11 cellular contexts compared by ENCODE assay signal in genomic region chr16:53768593-53768992, GRCh38.
DNase-seq lines count a peak whose midpoint lies in the region; ATAC-seq, FAIRE-seq and TF ChIP-seq lines count a peak whose summit lies in the region.
"Had no signal": no experiment of that assay in that cellular context is flagged by ENCODE, and none has a peak within 500 bp of the region (broad histone marks: within the 10 kb centered on the region; RNA-seq: fewer than 3 reads in every experiment).

No MANE protein-coding gene starts in this region.

- peaks cover 24% of the 10 kb centered on the region for H3K4me1 Mint-ChIP-seq in mesothelial cell of epicardium

- H3K4me3 ChIP-seq in K562: no peak overlapping the region
- H3K4me3 ChIP-seq: psoas muscle had no signal

- no peak overlapping the region for H3K4me2 ChIP-seq in K562 (ENCODE audit: insufficient read depth, low read length)

- H3K27me3 Mint-ChIP-seq in mesothelial cell of epicardium (ENCODE audit: low read depth): no peaks in the 10 kb centered on the region
- H3K27me3 Mint-ChIP-seq: activated naive CD4-positive, alpha-beta T cell treated with anti-CD3 and anti-CD28 coated beads, Interleukin-2, amount 50 U/mL, for 24 hours had no signal

- ATAC-seq in K562: no peak
- no peak for ATAC-seq in GM21529 (IDR thresholded peaks at IDR 0.05; ENCODE audit: unreplicated experiment)
- ATAC-seq: psoas muscle had no signal

- no peak for TF ChIP-seq CTCF in K562 (IDR thresholded peaks at IDR 0.05 in 2 of 3, conservative IDR thresholded peaks at IDR 0.05 in 1 of 3; ENCODE audit: insufficient read depth in 2 of 3, low read depth in 1 of 3, low read length in 3 of 3)
- no peak for TF ChIP-seq CTCF in mesothelial cell of epicardium (IDR thresholded peaks at IDR 0.05; ENCODE audit: unreplicated experiment)

- TF ChIP-seq RAD21 in K562 (CRISPR knock-in tag; conservative IDR thresholded peaks at IDR 0.05 in 1 of 2, IDR thresholded peaks at IDR 0.05 in 1 of 2): no peak

- H3K9me3 ChIP-seq in K562 (replicated peaks; ENCODE audit: control insufficient read depth, insufficient read depth, low read depth, low read length): no peaks in the 10 kb centered on the region
- H3K9me3 ChIP-seq: psoas muscle had no signal

- H3K36me3 ChIP-seq in K562 (ENCODE audit: control insufficient read depth, insufficient read depth, low read length): no peaks in the 10 kb centered on the region

- H3K4me3 Mint-ChIP-seq in mesothelial cell of epicardium: no peak overlapping the region
- H3K4me3 Mint-ChIP-seq: activated naive CD4-positive, alpha-beta T cell treated with anti-CD3 and anti-CD28 coated beads, Interleukin-2, amount 50 U/mL, for 24 hours had no signal

- H3K4me1 ChIP-seq in K562 (replicated peaks in 1 of 2; ENCODE audit: control insufficient read depth in 2 of 2, insufficient read depth in 2 of 2, low read length in 2 of 2): peaks cover 0 to 5% of the 10 kb centered on the region in 2 experiments; a peak in 1 of 5 replicates

- DNase-seq in COLO829 (ENCODE audit: low spot score) (peak; percentile 55), HT1080 (ENCODE audit: low read depth) (peak; percentile 87), K562 (ENCODE audit: extremely low read depth in 1 of 4, low spot score in 3 of 4) (peak in 1 of 4 experiments; percentile 22), mesothelial cell of epicardium (ENCODE audit: low spot score in 2 of 2, unreplicated experiment in 2 of 2) (no peak), superior temporal gyrus (ENCODE audit: extremely low spot score) (no peak), mesenteric fat pad (ENCODE audit: low spot score) (no peak), NCI-H524 treated with DMSO at 0.1 percent for 48 hours (lab: John Stamatoyannopoulos, UW) (no peak)
- DNase-seq: psoas muscle; stimulated activated naive CD4-positive, alpha-beta T cell had no signal

- peak overlapping the region; percentile 52 for H3K27ac Mint-ChIP-seq in mesothelial cell of epicardium
- H3K27ac Mint-ChIP-seq: activated naive CD4-positive, alpha-beta T cell treated with anti-CD3 and anti-CD28 coated beads, Interleukin-2, amount 50 U/mL, for 24 hours had no signal

- no TSS peak for BruUV-seq in K562 (replicated peaks; lab: Mats Ljungman, UMichigan)

- CTCF ChIA-PET in K562 (lab: Yijun Ruan, JAX; ENCODE audit: low intra/inter-chr PET ratio): no interaction called here

- POLR2A ChIA-PET in K562 (lab: Yijun Ruan, JAX): no interaction called here

- peaks cover 23% of the 10 kb centered on the region for H4K20me1 ChIP-seq in K562 (replicated peaks; ENCODE audit: control insufficient read depth, insufficient read depth, low read length)

- no peaks in the 10 kb centered on the region for H3K9me1 ChIP-seq in K562 (ENCODE audit: control insufficient read depth, insufficient read depth, low read length)

- no peaks in the 10 kb centered on the region for H3K9me3 Mint-ChIP-seq in mesothelial cell of epicardium
- H3K9me3 Mint-ChIP-seq: activated naive CD4-positive, alpha-beta T cell treated with anti-CD3 and anti-CD28 coated beads, Interleukin-2, amount 50 U/mL, for 24 hours had no signal

- H3K27ac ChIP-seq in K562 (ENCODE audit: extremely low read depth, low read depth, low read length): no peak overlapping the region
- H3K27ac ChIP-seq: psoas muscle had no signal

- H3K27me3 ChIP-seq in K562 (ENCODE audit: control insufficient read depth in 2 of 2, insufficient read depth in 2 of 2, low read length in 2 of 2): no peaks in the 10 kb centered on the region; a peak in 1 of 5 replicates

- in situ Hi-C loops in K562 (cut with MboI): no loop called here

- no peaks in the 10 kb centered on the region for H3K36me3 Mint-ChIP-seq in mesothelial cell of epicardium

- TF ChIP-seq POLR2A in K562 (conservative IDR thresholded peaks at IDR 0.05): no peak

- H3K79me2 ChIP-seq in K562 (ENCODE audit: control insufficient read depth, insufficient read depth, low read length): no peaks in the 10 kb centered on the region

- intact Hi-C loops in K562 (cut with micrococcal nuclease): no loop called here

- WGBS in K562 (ENCODE audit: insufficient coverage, low coverage, missing lambda C conversion rate): 24% methylated on average over 1 of the region's 1 CpG

- H3K9ac ChIP-seq in K562 (ENCODE audit: insufficient read depth in 1 of 2, low read depth in 2 of 2, low read length in 2 of 2): no peak overlapping the region

- H2AFZ ChIP-seq in K562 (ENCODE audit: low read depth, low read length): no peak overlapping the region

- FAIRE-seq in K562 (lab: Jason Lieb, UNC): no peak

- TF ChIP-seq EP300 in K562 (IDR thresholded peaks at IDR 0.05; ENCODE audit: low read length): no peak

TF ChIP-seq in K562, 482 proteins besides CTCF, POLR2A, EP300 and RAD21:
- TF ChIP-seq ARID1B (IDR thresholded peaks at IDR 0.05) (peak; percentile 14; the same call in 1 of the 2 replicates), FOSL1 (tag; conservative IDR thresholded peaks at IDR 0.05) (peak; percentile 83), ZNF589 (CRISPR knock-in tag; IDR thresholded peaks at IDR 0.05; ENCODE audit: low read depth) (no peak), MEIS2 (IDR thresholded peaks at IDR 0.05; ENCODE audit: partially characterized antibody) (peak; percentile 5), KDM1A (IDR thresholded peaks at IDR 0.05) (0 out of 4 replicates have a peak, but pooled peaks of 1 of the 2 experiments have one; percentile 7), JUND (IDR thresholded peaks at IDR 0.05; ENCODE audit: borderline replicate concordance, low read depth, low read length) (peak; percentile 74), JUND (tag; IDR thresholded peaks at IDR 0.05; ENCODE audit: borderline replicate concordance, low read depth, low read length) (peak; percentile 71; the same call in 2 of the 3 replicates), JUN (IDR thresholded peaks at IDR 0.05; ENCODE audit: borderline replicate concordance, low read depth, low read length) (0 out of 2 replicates have a peak, but pooled peaks have one; percentile 38), JUN (CRISPR knock-in tag; IDR thresholded peaks at IDR 0.05; ENCODE audit: borderline replicate concordance) (no peak), NCOR1 (IDR thresholded peaks at IDR 0.05) (no peak), BRF1 (IDR thresholded peaks at IDR 0.05; ENCODE audit: borderline replicate concordance, extremely low read depth, insufficient read length) (no peak)
- TF ChIP-seq, protein P1, sequence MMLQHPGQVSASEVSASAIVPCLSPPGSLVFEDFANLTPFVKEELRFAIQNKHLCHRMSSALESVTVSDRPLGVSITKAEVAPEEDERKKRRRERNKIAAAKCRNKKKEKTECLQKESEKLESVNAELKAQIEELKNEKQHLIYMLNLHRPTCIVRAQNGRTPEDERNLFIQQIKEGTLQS (IDR thresholded peaks at IDR 0.05): peak; percentile 47; the same call in 1 of the 2 replicates
- TF ChIP-seq, protein P1 (CRISPR knock-in tag; conservative IDR thresholded peaks at IDR 0.05): no peak

Comparison
In these comparisons a context has a peak if more than half of its experiments do, and no peak if none do; other contexts are left out.
1. DNase-seq: peak in COLO829 (single experiment) and HT1080 (single experiment); none in mesothelial cell of epicardium (0 of 2), superior temporal gyrus (single experiment), mesenteric fat pad (single experiment) and NCI-H524 treated with DMSO at 0.1 percent for 48 hours (single experiment).